In genomic region chr17:76560877-76561221, GRCh38 we compare ENCODE assay signal across 1 cellular context.
TF ChIP-seq lines count a peak whose summit lies in the region.

No MANE protein-coding gene starts in this region.

TF ChIP-seq in HEK293T, 16 proteins besides CTCF, POLR2A, EP300 and RAD21 (continued from another document):
- TF ChIP-seq ZNF384 (IDR thresholded peaks at IDR 0.05) (no peak), ELF4 (IDR thresholded peaks at IDR 0.05) (no peak), SP1 (IDR thresholded peaks at IDR 0.05) (no peak), HDGF (IDR thresholded peaks at IDR 0.05; ENCODE audit: borderline replicate concordance) (no peak)
